30 cellular contexts compared by ENCODE assay signal in genomic region chr9:125568616-125569015, GRCh38.
A peak's percentile ranks its signal among the peaks of the same experiment; 100 is the strongest.
DNase-seq lines count a peak whose midpoint lies in the region; ATAC-seq and TF ChIP-seq lines count a peak whose summit lies in the region.
"Had no signal": no experiment of that assay in that cellular context is flagged by ENCODE, and none has a peak within 500 bp of the region (broad histone marks: within the 10 kb centered on the region; RNA-seq: fewer than 3 reads in every experiment).

No MANE protein-coding gene starts in this region.

- no peak overlapping the region for H2AFZ ChIP-seq in mesenchymal stem cell (ENCODE audit: low read depth, low read length)

- no peak overlapping the region for H3K23ac ChIP-seq in mesenchymal stem cell (ENCODE audit: low read length in 2 of 2)

- H3K14ac ChIP-seq in mesenchymal stem cell (ENCODE audit: low read length in 2 of 2): no peak overlapping the region

- H3K4me3 ChIP-seq in epithelial cell of esophagus (ENCODE audit: low read length) (no peak overlapping the region), mesenchymal stem cell (ENCODE audit: insufficient read depth in 1 of 2, low read depth in 1 of 2, low read length in 2 of 2) (peak overlapping the region in 1 of 2 experiments; percentile 44)
- H3K4me3 ChIP-seq: ascending aorta, GM12878, pancreas, Peyer's patch, SJCRH30, skin epidermis had no signal

- ATAC-seq in GM21528 (IDR thresholded peaks at IDR 0.05; ENCODE audit: low FRiP score, unreplicated experiment): no peak
- ATAC-seq: activated CD4-positive, alpha-beta T cell treated with anti-CD3 and anti-CD28 coated beads for 36 hours; activated CD8-positive, alpha-beta T cell treated with anti-CD3 and anti-CD28 coated beads, Interleukin-2, amount 10 ng/mL, durations not matched to agents 7 days and 5 days; GM12878; left lobe of liver; pancreas; stimulated activated naive B cell treated with anti-CD40 and anti-IgM and Interleukin-4, amounts not matched to agents 10 μg/mL and 1 μg/mL and 100 μg/mL, for 72 hours had no signal

- peaks cover 22% of the 10 kb centered on the region for H3K79me1 ChIP-seq in mesenchymal stem cell (replicated peaks; ENCODE audit: low read length, poor library complexity, severe bottlenecking)

- no peak overlapping the region for H3K18ac ChIP-seq in mesenchymal stem cell (ENCODE audit: low read depth in 1 of 2, low read length in 2 of 2)

- H3K9ac ChIP-seq in mesenchymal stem cell (ENCODE audit: low read length): peak overlapping the region; percentile 0
- H3K9ac ChIP-seq: KMS-11 had no signal

- H3K27me3 ChIP-seq in mesenchymal stem cell (ENCODE audit: control insufficient read depth in 1 of 2, insufficient read depth in 1 of 2, low read length in 2 of 2): no peaks in the 10 kb centered on the region
- H3K27me3 ChIP-seq: ascending aorta, pancreas, Peyer's patch, SJCRH30 had no signal

- H2AK5ac ChIP-seq in mesenchymal stem cell (ENCODE audit: low read length, severe bottlenecking): no peak overlapping the region

- peaks cover 0 to 8% of the 10 kb centered on the region in 2 experiments for H3K36me3 ChIP-seq in mesenchymal stem cell (ENCODE audit: control insufficient read depth in 1 of 2, insufficient read depth in 2 of 2, low read depth in 1 of 2, low read length in 2 of 2)
- H3K36me3 ChIP-seq: ascending aorta, pancreas, Peyer's patch had no signal

- TF ChIP-seq CTCF in epithelial cell of esophagus (IDR thresholded peaks at IDR 0.05; ENCODE audit: insufficient read depth, low read depth, low read length, missing control alignments): no peak

- H3K4me2 ChIP-seq in mesenchymal stem cell (ENCODE audit: low read length, poor library complexity, severe bottlenecking): no peak overlapping the region
- H3K4me2 ChIP-seq: KMS-11 had no signal

- no peak overlapping the region for H2BK12ac ChIP-seq in mesenchymal stem cell (ENCODE audit: low read length in 2 of 2)

- peak; percentile 25 for DNase-seq in AG20443 (ENCODE audit: low spot score)
- DNase-seq in M059J (ENCODE audit: low read depth): peak; percentile 83
- peak; percentile 43 for DNase-seq in epithelial cell of esophagus (ENCODE audit: low read depth)
- no peak for DNase-seq in mesenchymal stem cell
- DNase-seq in DMS53 treated with DMSO at 0.1 percent for 48 hours (lab: John Stamatoyannopoulos, UW; ENCODE audit: unreplicated experiment): no peak
- DNase-seq in NCI-H2171 treated with DMSO at 0.1 percent for 48 hours (lab: John Stamatoyannopoulos, UW): no peak
- no peak for DNase-seq in glomerular visceral epithelial cell (ENCODE audit: extremely low spot score)
- DNase-seq: activated CD4-positive, alpha-beta T cell treated with anti-CD3 and anti-CD28 coated beads for 36 hours; activated CD8-positive, alpha-beta T cell treated with anti-CD3 and anti-CD28 coated beads, Interleukin-2, amount 10 ng/mL, durations not matched to agents 7 days and 5 days; activated effector memory CD4-positive, alpha-beta T cell treated with Interleukin-2 at 50 U/mL for 16 hours; activated naive CD8-positive, alpha-beta T cell treated with anti-CD3 and anti-CD28 coated beads for 36 hours; CD4-positive, alpha-beta memory T cell; glutamatergic neuron; H9; NCI-H1436 treated with DMSO at 0.1 percent for 48 hours; NCI-H446 treated with DMSO at 0.1 percent for 48 hours; NCI-H774; pancreas; Peyer's patch; retina; SJCRH30; stimulated activated naive B cell treated with anti-CD40 and anti-IgM and Interleukin-4, amounts not matched to agents 10 μg/mL and 1 μg/mL and 100 μg/mL, for 72 hours; T1000 had no signal

- no peak overlapping the region for H2BK5ac ChIP-seq in mesenchymal stem cell (ENCODE audit: low read depth, low read length, poor library complexity, severe bottlenecking)

- no peak overlapping the region for H3K4ac ChIP-seq in mesenchymal stem cell (ENCODE audit: low read depth in 1 of 2, low read length in 2 of 2)

- WGBS in mesenchymal stem cell: 96% methylated on average over 4 of the region's 4 CpGs

- H3K27ac ChIP-seq in mesenchymal stem cell (ENCODE audit: low read length, poor library complexity, severe bottlenecking): no peak overlapping the region
- H3K27ac ChIP-seq: ascending aorta, KMS-11, pancreas, Peyer's patch, SJCRH30, skin epidermis, VCaP had no signal

- no peak overlapping the region for H4K8ac ChIP-seq in mesenchymal stem cell (ENCODE audit: low read length)

- no peaks in the 10 kb centered on the region for H3K4me1 ChIP-seq in mesenchymal stem cell (ENCODE audit: control insufficient read depth, insufficient read depth, low read depth, low read length)
- H3K4me1 ChIP-seq: ascending aorta, pancreas, Peyer's patch, SJCRH30 had no signal

- H3K9me3 ChIP-seq in mesenchymal stem cell (ENCODE audit: control insufficient read depth, low read length): peaks cover 4% of the 10 kb centered on the region
- H3K9me3 ChIP-seq: ascending aorta, pancreas had no signal

- no peak overlapping the region for H4K91ac ChIP-seq in mesenchymal stem cell (ENCODE audit: low read length)

- no peak overlapping the region for H2BK120ac ChIP-seq in mesenchymal stem cell (ENCODE audit: low read depth, low read length)

- no peak overlapping the region for H2BK15ac ChIP-seq in mesenchymal stem cell (ENCODE audit: low read depth, poor library complexity, severe bottlenecking)

Comparison
In these comparisons a context has a peak if more than half of its experiments do, and no peak if none do; other contexts are left out.
1. DNase-seq: peak in AG20443 (single experiment), M059J (single experiment) and epithelial cell of esophagus (single experiment); none in mesenchymal stem cell (single experiment), DMS53 treated with DMSO at 0.1 percent for 48 hours (single experiment), NCI-H2171 treated with DMSO at 0.1 percent for 48 hours (single experiment) and glomerular visceral epithelial cell (single experiment).